20 cellular contexts compared by ENCODE assay signal in genomic region chr10:35523670-35524225, GRCh38.
DNase-seq lines count a peak whose midpoint lies in the region; ATAC-seq, FAIRE-seq and TF ChIP-seq lines count a peak whose summit lies in the region.
"Had no signal": no experiment of that assay in that cellular context is flagged by ENCODE, and none has a peak within 500 bp of the region (broad histone marks: within the 10 kb centered on the region; RNA-seq: fewer than 3 reads in every experiment).

No MANE protein-coding gene starts in this region.

- H3K27me3 ChIP-seq in iPS-20b (ENCODE audit: insufficient read depth, low read length): no peaks in the 10 kb centered on the region
- no peaks in the 10 kb centered on the region for H3K27me3 ChIP-seq in dorsolateral prefrontal cortex
- H3K27me3 ChIP-seq: BLaER1, cardiac muscle cell, hepatocyte had no signal

- intact Hi-C loops in dorsolateral prefrontal cortex (cut with DNase I): no loop called here

- H3K4me1 ChIP-seq in iPS-20b (ENCODE audit: insufficient read depth, low read length): peaks cover 34% of the 10 kb centered on the region

- TF ChIP-seq CTCF in GM12864 (IDR thresholded peaks at IDR 0.05; ENCODE audit: low read depth, low read length, missing control alignments) (no peak), dorsolateral prefrontal cortex (IDR thresholded peaks at IDR 0.05 in 54 of 56, conservative IDR thresholded peaks at IDR 0.05 in 2 of 56; ENCODE audit: low read depth in 1 of 56, partially characterized antibody in 56 of 56) (no peak)

- H3K9ac ChIP-seq in iPS-20b (ENCODE audit: low read depth, low read length): no peak overlapping the region
- H3K9ac ChIP-seq: BLaER1 had no signal

- H3K4me3 ChIP-seq in GM12864 (ENCODE audit: low read depth, low read length) (no peak overlapping the region), iPS-20b (ENCODE audit: low read length) (no peak overlapping the region), dorsolateral prefrontal cortex (no peak overlapping the region)
- H3K4me3 ChIP-seq: BLaER1, cardiac muscle cell, HAP-1, hepatocyte had no signal

- DNase-seq in GM12864 (ENCODE audit: low read depth) (peak; percentile 7), GM19239 (ENCODE audit: insufficient read length, low spot score) (no peak), NCI-H82 (lab: John Stamatoyannopoulos, UW) (no peak), NCI-H1417 (lab: John Stamatoyannopoulos, UW) (no peak), dorsolateral prefrontal cortex (no peak)
- DNase-seq: activated CD4-positive, alpha-beta T cell treated with anti-CD3 and anti-CD28 coated beads, Interleukin-2, amount 50 U/mL, for 1 hour; activated naive CD8-positive, alpha-beta T cell treated with anti-CD3 and anti-CD28 coated beads, Interleukin-2, amount 10 ng/mL, durations not matched to agents 7 days and 5 days; activated T-cell treated with anti-CD3 and anti-CD28 coated beads, Interleukin-2, amount 50 U/mL, for 1 hour; DMS79; effector CD4-positive, alpha-beta T cell; NCI-H2107; SHP77; stimulated activated naive CD4-positive, alpha-beta T cell treated with Interleukin-2 at 50 U/mL for 16 hours had no signal

- peak overlapping the region; percentile 34 for H3K27ac ChIP-seq in iPS-20b (ENCODE audit: low read length)
- peak overlapping the region in 3 of 59 donors; percentile 16 to 23 (median 21) for H3K27ac ChIP-seq in dorsolateral prefrontal cortex
- H3K27ac ChIP-seq: BLaER1, cardiac muscle cell, hepatocyte had no signal

- H3K9me3 ChIP-seq in iPS-20b (ENCODE audit: insufficient read depth, low read depth, low read length): no peaks in the 10 kb centered on the region
- H3K9me3 ChIP-seq: BLaER1, HAP-1 had no signal

- ATAC-seq in HG03025 (IDR thresholded peaks at IDR 0.05; ENCODE audit: low FRiP score, unreplicated experiment) (peak; percentile 63), SK-N-SH treated with all-trans-retinoic acid at 6 μM for 48 hours (no peak)

- no peaks in the 10 kb centered on the region for H3K36me3 ChIP-seq in iPS-20b (ENCODE audit: insufficient read depth, low read depth, low read length)
- H3K36me3 ChIP-seq: cardiac muscle cell had no signal

- FAIRE-seq in GM19239 (lab: Jason Lieb, UNC): peak; percentile 45

TF ChIP-seq in SK-N-SH treated with all-trans-retinoic acid at 6 μM for 48 hours, 23 proteins besides CTCF, POLR2A, EP300 and RAD21:
- TF ChIP-seq CSDC2 (CRISPR knock-in tag; IDR thresholded peaks at IDR 0.05): no peak
- TF ChIP-seq ISL1 (CRISPR knock-in tag; IDR thresholded peaks at IDR 0.05): no peak
- TF ChIP-seq ZC3H10 (CRISPR knock-in tag; IDR thresholded peaks at IDR 0.05): no peak
- TF ChIP-seq RARB (CRISPR knock-in tag; IDR thresholded peaks at IDR 0.05): no peak
- no peak for TF ChIP-seq POU6F1 (CRISPR knock-in tag; IDR thresholded peaks at IDR 0.05; ENCODE audit: borderline replicate concordance, low read depth)
- TF ChIP-seq GLIS3 (CRISPR knock-in tag; IDR thresholded peaks at IDR 0.05): no peak
- no peak for TF ChIP-seq ZFP3 (CRISPR knock-in tag; IDR thresholded peaks at IDR 0.05)
TF ChIP-seq in SK-N-SH treated with all-trans-retinoic acid at 6 μM for 48 hours: peak in this region for 0.
